27 cellular contexts compared by ENCODE assay signal in the genomic region with DNA sequence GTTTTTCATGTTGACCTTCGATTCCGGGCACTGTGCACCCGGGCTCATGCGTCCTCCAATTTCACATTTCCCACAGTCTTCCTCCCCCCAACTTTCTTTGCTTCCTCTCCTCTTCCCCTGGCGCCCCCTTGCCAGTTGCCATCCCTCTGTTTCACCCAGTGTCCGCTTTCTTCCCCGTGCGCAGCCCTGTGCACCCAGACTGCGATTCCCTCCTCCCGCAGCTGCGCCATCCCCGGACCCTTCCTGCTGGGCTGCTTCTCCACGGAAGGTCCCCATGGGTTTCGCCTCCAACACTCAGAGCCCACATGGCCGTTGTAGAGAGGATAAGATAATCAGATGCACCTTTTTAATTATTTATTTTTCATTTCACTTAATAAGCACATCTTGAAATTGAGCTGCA.
"Had no signal": no experiment of that assay in that cellular context is flagged by ENCODE, and none has a peak within 500 bp of the region (broad histone marks: within the 10 kb centered on the region; RNA-seq: fewer than 3 reads in every experiment).

No MANE protein-coding gene starts in this region.

- ATAC-seq: left colon; natural killer cell; right cardiac atrium; stimulated activated memory B cell treated with anti-CD40 and anti-IgM and Interleukin-4, amounts not matched to agents 10 μg/mL and 1 μg/mL and 100 μg/mL, for 72 hours; stimulated activated naive CD8-positive, alpha-beta T cell treated with anti-CD3 and anti-CD28 coated beads, Interleukin-15, amount 100 ng/mL, for 72 hours had no signal

- H3K36me3 ChIP-seq: left ventricle myocardium inferior, neural progenitor cell, ovary, sigmoid colon, thyroid gland, transverse colon, upper lobe of left lung, vagina had no signal

- H3K27ac ChIP-seq: left ventricle myocardium inferior, neural progenitor cell, ovary, sigmoid colon, thyroid gland, transverse colon, upper lobe of left lung, vagina had no signal

- H3K4me3 ChIP-seq: left ventricle myocardium inferior, lung, neural progenitor cell, ovary, sigmoid colon, smooth muscle cell, thyroid gland, transverse colon, upper lobe of left lung, vagina had no signal

- H3K27me3 ChIP-seq: neural progenitor cell, ovary, sigmoid colon, thyroid gland, transverse colon, upper lobe of left lung, vagina had no signal

- H3K4me1 ChIP-seq: left ventricle myocardium inferior, neural progenitor cell, sigmoid colon, thyroid gland, transverse colon, upper lobe of left lung, vagina had no signal

- H3K9me3 ChIP-seq: left ventricle myocardium inferior, ovary, sigmoid colon, thyroid gland, transverse colon, upper lobe of left lung, vagina had no signal

- DNase-seq: hypothalamus; immature natural killer cell; kidney; left colon; left ventricle myocardium inferior; mesendoderm; naive B cell; natural killer cell; nephron progenitor cell; ovary; right cardiac atrium; sigmoid colon; stimulated activated CD4-positive, alpha-beta T cell treated with anti-CD3 and anti-CD28 coated beads, Interleukin-1b, Interleukin-23, amount 100 ng/mL, for 48 hours; stimulated activated CD4-positive, alpha-beta T cell treated with anti-CD3 and anti-CD28 coated beads, Interleukin-2, amount 100 ng/mL, for 48 hours; stimulated activated CD4-positive, alpha-beta T cell treated with anti-CD3 and anti-CD28 coated beads, Interleukin-4, amount 100 ng/mL, for 4 hours; stimulated activated CD8-positive, alpha-beta memory T cell treated with anti-CD3 and anti-CD28 coated beads, Interleukin-4, amount 100 ng/mL, for 48 hours; stimulated activated naive CD4-positive, alpha-beta T cell treated with Interleukin-2 at 50 U/mL for 16 hours; stimulated activated naive CD8-positive, alpha-beta T cell treated with anti-CD3 and anti-CD28 coated beads, Interleukin-15, amount 100 ng/mL, for 72 hours; substantia nigra; thyroid gland; transverse colon had no signal
